ENCODE assay signal across 8 cellular contexts in genomic region chr2:63767307-63767706, GRCh38.
"Had no signal": no experiment of that assay in that cellular context is flagged by ENCODE, and none has a peak within 500 bp of the region (broad histone marks: within the 10 kb centered on the region; RNA-seq: fewer than 3 reads in every experiment).

No MANE protein-coding gene starts in this region.

- ATAC-seq: GM23338, HepG2 had no signal

- H2AFZ ChIP-seq: GM23338 had no signal

- H3K4me2 ChIP-seq: GM23338 had no signal

- FAIRE-seq: HepG2 had no signal

- H3K27ac Mint-ChIP-seq: GM23338, HFFc6, IgD-negative memory B cell had no signal

- H3K27me3 Mint-ChIP-seq: IgD-negative memory B cell had no signal

- H3K27ac ChIP-seq: HL-60 had no signal

- H3K4me1 Mint-ChIP-seq: IgD-negative memory B cell had no signal

- DNase-seq: H7, HFFc6, KG1 had no signal

- H3K9me3 ChIP-seq: HAP-1 had no signal

- H3K4me3 Mint-ChIP-seq: GM23338, HFFc6, IgD-negative memory B cell had no signal

- H3K4me3 ChIP-seq: GM23338, HAP-1 had no signal

- H3K36me3 ChIP-seq: HAP-1 had no signal
